ENCODE assay signal across 8 cellular contexts in the genomic region with DNA sequence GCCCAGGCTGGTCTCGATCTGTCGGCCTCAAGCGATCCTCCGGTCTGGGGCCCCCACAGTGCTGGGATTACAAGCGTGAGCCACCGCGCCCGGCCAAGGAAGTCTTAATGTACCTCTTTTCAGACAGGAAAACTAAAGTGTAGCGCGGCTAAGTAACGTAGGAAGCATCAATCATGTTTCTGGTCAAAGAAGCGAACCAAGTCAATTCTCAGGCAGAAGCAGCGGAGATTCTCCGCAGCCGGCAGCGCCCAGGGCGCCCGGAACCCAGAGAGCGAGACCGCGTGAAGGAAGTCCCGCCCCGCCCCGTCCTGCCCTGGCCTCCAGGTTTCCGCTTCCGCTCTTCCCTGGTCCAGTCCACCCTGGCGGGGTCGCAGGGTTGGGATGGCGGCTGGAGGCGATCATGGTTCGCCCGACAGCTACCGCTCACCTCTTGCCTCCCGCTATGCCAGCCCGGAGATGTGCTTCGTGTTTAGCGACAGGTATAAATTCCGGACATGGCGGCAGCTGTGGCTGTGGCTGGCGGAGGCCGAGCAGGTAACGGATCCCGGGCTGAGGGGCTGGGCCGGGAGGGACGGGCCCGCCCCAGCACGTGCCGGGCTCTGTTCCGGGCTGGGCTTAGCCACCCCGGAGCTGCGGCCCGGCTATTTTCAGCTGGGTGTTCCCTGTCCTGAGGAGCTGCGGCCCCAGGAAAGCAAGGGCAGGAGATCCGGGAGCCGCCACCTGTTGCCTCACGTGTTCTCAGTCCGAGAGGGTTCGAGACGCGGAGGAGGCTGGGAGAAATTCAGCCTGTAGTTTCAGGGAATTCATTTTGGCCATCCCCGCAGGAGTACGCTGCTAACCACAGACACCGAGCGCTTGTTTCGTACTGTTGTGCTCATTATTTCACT. TPM values are rescaled to one million over a fixed set of nuclear protein-coding genes. Genes with fewer than 3 reads are reported as not detected.
DNase-seq lines count a peak whose midpoint lies in the region; ATAC-seq and TF ChIP-seq lines count a peak whose summit lies in the region.

A gene (plus strand): TSS at position 323 of the 887 bp plus-strand sequence. CDS start 59 bp downstream, at position 382.

- WGBS in heart right ventricle, 2 donors = 0% methylated on average over 64 to 65 of the region's 65 CpGs
- 0% methylated on average over 12 to 65 of the region's 65 CpGs for WGBS in upper lobe of left lung, 2 donors

- H3K27ac ChIP-seq in heart right ventricle (peak within 1 kb of the TSS; percentile 51 to 94 (median 87)), upper lobe of left lung (peak within 1 kb of the TSS; percentile 78 to 94 (median 84))

- no peak for TF ChIP-seq EP300 in upper lobe of left lung (IDR thresholded peaks at IDR 0.05)

- peak within 1 kb of the TSS; percentile 99 for H3K27ac Mint-ChIP-seq in progenitor cell of endocrine pancreas

- no peaks in the 10 kb centered on the region for H3K9me3 ChIP-seq in heart right ventricle
- H3K9me3 ChIP-seq in upper lobe of left lung = no peaks in the 10 kb centered on the region

- H3K36me3 ChIP-seq in heart right ventricle (peaks cover 0 to 34% (median 23%) of the 10 kb centered on the region in 9 donors), upper lobe of left lung (peaks cover 0 to 29% (median 17%) of the 10 kb centered on the region in 4 donors)

- H3K4me1 ChIP-seq in heart right ventricle (peaks cover 0 to 31% (median 21%) of the 10 kb centered on the region in 9 donors), upper lobe of left lung (peaks cover 17 to 31% (median 18%) of the 10 kb centered on the region in 4 donors)

- peak in 3 of 4 donors; percentile 70 to 92 (median 75) for TF ChIP-seq POLR2A in upper lobe of left lung (IDR thresholded peaks at IDR 0.05)

- no peaks in the 10 kb centered on the region for H3K27me3 ChIP-seq in heart right ventricle
- H3K27me3 ChIP-seq in upper lobe of left lung = no peaks in the 10 kb centered on the region

- intact Hi-C loops in T-helper 1 cell treated with Interleukin-12 subunit alpha and Interleukin-12 subunit beta and Interleukin-4 antibody, amounts not matched to agents 30 ng/mL and 1 ng/mL, for 36 hours (cut with micrococcal nuclease) = loop anchor here (1.0 to 5.0 kb wide), 12 partner anchors 22 to 813 kb away; a partner anchor contains a TSS
- intact Hi-C loops in heart right ventricle (cut with DNase I) = loop anchor here in 8 of 10 donors (1.0 to 10.0 kb wide), 7 partner anchors 302 to 814 kb away; a partner anchor contains a TSS

- H3K27me3 Mint-ChIP-seq in progenitor cell of endocrine pancreas = no peaks in the 10 kb centered on the region

- no peaks in the 10 kb centered on the region for H3K9me3 Mint-ChIP-seq in progenitor cell of endocrine pancreas (ENCODE audit: low read depth)

- peaks cover 13% of the 10 kb centered on the region for H3K4me1 Mint-ChIP-seq in progenitor cell of endocrine pancreas (ENCODE audit: low read depth)

- ATAC-seq in HG02610 (IDR thresholded peaks at IDR 0.05; ENCODE audit: unreplicated experiment) (peak; percentile 84), heart right ventricle (peak; percentile 98 to 99 (median 98)), upper lobe of left lung (ENCODE audit: low FRiP score in 2 of 2) (peak; percentile 98 to 99)

- peaks cover 2% of the 10 kb centered on the region for H3K36me3 Mint-ChIP-seq in progenitor cell of endocrine pancreas (ENCODE audit: insufficient read depth)

- peak within 1 kb of the TSS; percentile 56 to 89 (median 68) for H3K4me3 ChIP-seq in heart right ventricle
- H3K4me3 ChIP-seq in upper lobe of left lung = peak within 1 kb of the TSS; percentile 34 to 87 (median 64)

- peak within 1 kb of the TSS; percentile 99 for H3K4me3 Mint-ChIP-seq in progenitor cell of endocrine pancreas (ENCODE audit: low read depth)

- TF ChIP-seq CTCF in GM10266 (IDR thresholded peaks at IDR 0.05; ENCODE audit: control insufficient read depth, insufficient read depth, low read depth, missing control alignments) (no peak), heart right ventricle (IDR thresholded peaks at IDR 0.05) (peak in 4 of 9 donors; percentile 14 to 41 (median 37)), progenitor cell of endocrine pancreas (IDR thresholded peaks at IDR 0.05; ENCODE audit: unreplicated experiment) (no peak), upper lobe of left lung (IDR thresholded peaks at IDR 0.05) (peak in 4 of 6 experiments; percentile 17 to 40 (median 22))

- peak; percentile 87 for DNase-seq in GM10266 (ENCODE audit: extremely low spot score)
- DNase-seq in NCI-H1105 treated with DMSO at 0.1 percent for 48 hours (lab: John Stamatoyannopoulos, UW) = peak; percentile 72
- peak; percentile 87 for DNase-seq in amniotic epithelial cell (ENCODE audit: low read depth)
- DNase-seq in heart right ventricle = peak; percentile 90
- peak; percentile 75 for DNase-seq in progenitor cell of endocrine pancreas (ENCODE audit: low spot score, unreplicated experiment)
- peak; percentile 91 to 96 for DNase-seq in upper lobe of left lung

RNA-seq across cellular contexts. Expression of the gene that starts here (rescaled TPM):
- 123 and 124 TPM in 2 replicates for total RNA-seq in T-helper 1 cell treated with Interleukin-12 subunit alpha and Interleukin-12 subunit beta and Interleukin-4 antibody, amounts not matched to agents 30 ng/mL and 1 ng/mL, for 36 hours
- 10 to 100 TPM; 45.9 to 65.5 (median 53.9) TPM for total RNA-seq in heart right ventricle
- 100 to 1,000 TPM in 1 of 2 donors, 10 to 100 TPM in 1; 29.3 to 101 TPM for polyA plus RNA-seq in heart right ventricle
- total RNA-seq in progenitor cell of endocrine pancreas = 83.0 and 85.0 TPM in 2 replicates
- total RNA-seq in upper lobe of left lung = 10 to 100 TPM; 17.5 to 80.3 (median 37.9) TPM

Comparison
In these comparisons a context has a peak if more than half of its experiments do, and no peak if none do; other contexts are left out.
1. Peak in every context shown above with its lines: DNase-seq, ATAC-seq, H3K4me3 ChIP-seq and H3K27ac ChIP-seq.
2. CTCF ChIP-seq: peak in upper lobe of left lung (4 of 6); none in GM10266 (single experiment) and progenitor cell of endocrine pancreas (single experiment).